8 cellular contexts compared by ENCODE assay signal in genomic region chr16:2467301-2468141, GRCh38. TPM values are rescaled to one million over a fixed set of nuclear protein-coding genes. Genes with fewer than 3 reads are reported as not detected.
DNase-seq lines count a peak whose midpoint lies in the region; ATAC-seq, FAIRE-seq and TF ChIP-seq lines count a peak whose summit lies in the region.

No MANE protein-coding gene starts in this region.

- ATAC-seq in activated T-helper 17 cell treated with anti-CD3 and anti-CD28 coated beads, Interleukin-2, amount 50 U/mL, for 72 hours (replicated peaks), result peak; percentile 58
- ATAC-seq in Right ventricle myocardium inferior (peak; percentile 85), pancreas (peak; percentile 62 to 84 (median 69))

- peaks cover 3% of the 10 kb centered on the region for H3K36me3 ChIP-seq in A673 (ENCODE audit: insufficient read depth, low read length, poor library complexity, severe bottlenecking)
- no peaks in the 10 kb centered on the region for H3K36me3 ChIP-seq in pancreas

- POLR2A ChIA-PET in A673 (lab: Charles Lee; ENCODE audit: low non-redundant PET), result no interaction called here

- BruUV-seq in A673 (replicated peaks; lab: Mats Ljungman, UMichigan), result no TSS peak

- no peaks in the 10 kb centered on the region for H3K36me3 Mint-ChIP-seq in activated T-helper 17 cell treated with anti-CD3 and anti-CD28 coated beads, Interleukin-2, amount 50 U/mL, for 72 hours (ENCODE audit: low read depth)

- H3K27ac ChIP-seq in A673 (ENCODE audit: low read depth, low read length, poor library complexity, severe bottlenecking) (peak overlapping the region; percentile 97), pancreas (no peak overlapping the region)

- H3K4me3 Mint-ChIP-seq in activated T-helper 17 cell treated with anti-CD3 and anti-CD28 coated beads, Interleukin-2, amount 50 U/mL, for 72 hours, result peak overlapping the region; percentile 13

- peaks cover 5% of the 10 kb centered on the region for H3K4me1 Mint-ChIP-seq in activated T-helper 17 cell treated with anti-CD3 and anti-CD28 coated beads, Interleukin-2, amount 50 U/mL, for 72 hours

- H3K27ac Mint-ChIP-seq in activated T-helper 17 cell treated with anti-CD3 and anti-CD28 coated beads, Interleukin-2, amount 50 U/mL, for 72 hours, result no peak overlapping the region

- H3K27me3 Mint-ChIP-seq in activated T-helper 17 cell treated with anti-CD3 and anti-CD28 coated beads, Interleukin-2, amount 50 U/mL, for 72 hours, result peaks cover 11% of the 10 kb centered on the region

- DNase-seq in A673 (ENCODE audit: low spot score) (peak; percentile 93), NCI-H2029 (lab: John Stamatoyannopoulos, UW) (peak; percentile 74), Right ventricle myocardium inferior (ENCODE audit: missing footprints) (peak; percentile 88), pancreas (peak in 5 of 6 donors; percentile 62 to 83 (median 77)), NCI-H2227 (lab: John Stamatoyannopoulos, UW; ENCODE audit: unreplicated experiment) (no peak)
- DNase-seq in stimulated activated CD8-positive, alpha-beta memory T cell treated with anti-CD3 and anti-CD28 coated beads, Interleukin-4, amount 100 ng/mL, for 48 hours, result no peak

- CTCF ChIA-PET in A673 (lab: Charles Lee), result no interaction called here

- intact Hi-C loops in A673 (cut with micrococcal nuclease; ENCODE audit: unreplicated experiment), result no loop called here
- intact Hi-C loops in Right ventricle myocardium inferior (cut with DNase I), result no loop called here
- intact Hi-C loops in pancreas (cut with DNase I), result no loop called here

- H3K4me3 ChIP-seq in A673 (ENCODE audit: low read depth, low read length, poor library complexity, severe bottlenecking) (peak overlapping the region; percentile 48), pancreas (peak overlapping the region; percentile 10 to 58 (median 38))

- H3K9me3 Mint-ChIP-seq in activated T-helper 17 cell treated with anti-CD3 and anti-CD28 coated beads, Interleukin-2, amount 50 U/mL, for 72 hours, result no peaks in the 10 kb centered on the region

- H3K9me3 ChIP-seq in A673 (ENCODE audit: low read depth, low read length, poor library complexity, severe bottlenecking), result no peaks in the 10 kb centered on the region
- no peaks in the 10 kb centered on the region for H3K9me3 ChIP-seq in pancreas

- FAIRE-seq in pancreas (lab: Jason Lieb, UNC), result no peak

- H3K4me1 ChIP-seq in A673 (ENCODE audit: insufficient read depth, low read length, poor library complexity, severe bottlenecking) (peaks cover 52% of the 10 kb centered on the region), pancreas (peaks cover 0 to 20% (median 0%) of the 10 kb centered on the region in 3 donors)

- H3K27me3 ChIP-seq in A673 (replicated peaks; ENCODE audit: insufficient read depth, low read depth, low read length, poor library complexity), result no peaks in the 10 kb centered on the region
- peaks cover 0 to 5% (median 0%) of the 10 kb centered on the region in 4 donors for H3K27me3 ChIP-seq in pancreas

- 10 to 12% methylated on average over 53 to 74 of the region's 74 CpGs for WGBS in pancreas, 2 donors

- TF ChIP-seq CTCF in A673 (conservative IDR thresholded peaks at IDR 0.05; ENCODE audit: low read depth, low read length) (no peak), GM12874 (IDR thresholded peaks at IDR 0.05; ENCODE audit: insufficient read depth, low read depth, low read length) (peak; percentile 29; the same call in 1 of the 2 replicates), pancreas (IDR thresholded peaks at IDR 0.05) (no peak)

RNA-seq across cellular contexts. Expression of gene NTN3, which starts 3.6 kb away (rescaled TPM):
- 1.6 and 2.9 TPM in 2 replicates for total RNA-seq in A673 (2021)
- total RNA-seq in activated T-helper 17 cell treated with anti-CD3 and anti-CD28 coated beads, Interleukin-2, amount 50 U/mL, for 72 hours, result under 1 TPM in 1 of 2 donors, not detected in 1; 0.21 TPM
- 0.19 TPM for total RNA-seq in Right ventricle myocardium inferior
- under 1 TPM in 3 of 6 donors, not detected in 3; 0.09 to 0.22 (median 0.20) TPM for total RNA-seq in pancreas
- under 1 TPM; 0.07 to 0.08 TPM for polyA plus RNA-seq in pancreas

RNA-seq across cellular contexts. Expression of gene TBC1D24, which starts 7.4 kb away (rescaled TPM):
- 24.2 and 27.1 TPM in 2 replicates for total RNA-seq in A673 (2021)
- 10 to 100 TPM; 10.8 to 16.1 TPM for total RNA-seq in activated T-helper 17 cell treated with anti-CD3 and anti-CD28 coated beads, Interleukin-2, amount 50 U/mL, for 72 hours
- total RNA-seq in Right ventricle myocardium inferior, result 14.8 TPM
- 10 to 100 TPM; 16.8 to 23.7 (median 19.7) TPM for total RNA-seq in pancreas
- 10 to 100 TPM; 10.8 to 16.0 TPM for polyA plus RNA-seq in pancreas

RNA-seq across cellular contexts. Expression of gene TEDC2, which starts 7.6 kb away (rescaled TPM):
- total RNA-seq in A673 (2021) (48.5 and 51.9 TPM in 2 replicates), Right ventricle myocardium inferior (0.95 TPM), pancreas (under 1 TPM in 5 of 6 donors, not detected in 1; 0.16 to 0.82 (median 0.76) TPM)
- 10 to 100 TPM; 14.8 to 19.7 TPM for total RNA-seq in activated T-helper 17 cell treated with anti-CD3 and anti-CD28 coated beads, Interleukin-2, amount 50 U/mL, for 72 hours
- polyA plus RNA-seq in pancreas, result 1 to 10 TPM; 1.1 to 1.4 TPM

RNA-seq across cellular contexts. Expression of gene CCNF, which starts 38.3 kb away (rescaled TPM):
- total RNA-seq in A673 (2021), result 71.7 and 76.1 TPM in 2 replicates
- total RNA-seq in activated T-helper 17 cell treated with anti-CD3 and anti-CD28 coated beads, Interleukin-2, amount 50 U/mL, for 72 hours, result 10 to 100 TPM; 59.6 to 64.5 TPM
- total RNA-seq in Right ventricle myocardium inferior, result 1.2 TPM
- total RNA-seq in pancreas, result 1 to 10 TPM in 4 of 6 donors, under 1 TPM in 2; 0.69 to 2.6 (median 1.3) TPM
- under 1 TPM; 0.77 to 0.91 TPM for polyA plus RNA-seq in pancreas

RNA-seq across cellular contexts. Expression of gene ATP6V0C, which starts 46.2 kb away (rescaled TPM):
- total RNA-seq in A673 (2021), result 231 and 252 TPM in 2 replicates
- total RNA-seq in activated T-helper 17 cell treated with anti-CD3 and anti-CD28 coated beads, Interleukin-2, amount 50 U/mL, for 72 hours, result 100 to 1,000 TPM in 1 of 2 donors, 10 to 100 TPM in 1; 98.5 to 128 TPM
- 137 TPM for total RNA-seq in Right ventricle myocardium inferior
- total RNA-seq in pancreas, result 10 to 100 TPM; 39.9 to 92.3 (median 66.8) TPM
- 100 to 1,000 TPM in 1 of 2 donors, 10 to 100 TPM in 1; 59.8 to 124 TPM for polyA plus RNA-seq in pancreas

Comparison
In these comparisons a context has a peak if more than half of its experiments do, and no peak if none do; other contexts are left out.
1. DNase-seq: peak in A673 (single experiment), NCI-H2029 (single experiment), Right ventricle myocardium inferior (single experiment) and pancreas (5 of 6); none in NCI-H2227 (single experiment) and stimulated activated CD8-positive, alpha-beta memory T cell treated with anti-CD3 and anti-CD28 coated beads, Interleukin-4, amount 100 ng/mL, for 48 hours (single experiment).
2. Peak in every context shown above with its lines, with median percentiles within 50 percentile points of each other: ATAC-seq.